ENCODE assay signal across 1 cellular context in the genomic region with DNA sequence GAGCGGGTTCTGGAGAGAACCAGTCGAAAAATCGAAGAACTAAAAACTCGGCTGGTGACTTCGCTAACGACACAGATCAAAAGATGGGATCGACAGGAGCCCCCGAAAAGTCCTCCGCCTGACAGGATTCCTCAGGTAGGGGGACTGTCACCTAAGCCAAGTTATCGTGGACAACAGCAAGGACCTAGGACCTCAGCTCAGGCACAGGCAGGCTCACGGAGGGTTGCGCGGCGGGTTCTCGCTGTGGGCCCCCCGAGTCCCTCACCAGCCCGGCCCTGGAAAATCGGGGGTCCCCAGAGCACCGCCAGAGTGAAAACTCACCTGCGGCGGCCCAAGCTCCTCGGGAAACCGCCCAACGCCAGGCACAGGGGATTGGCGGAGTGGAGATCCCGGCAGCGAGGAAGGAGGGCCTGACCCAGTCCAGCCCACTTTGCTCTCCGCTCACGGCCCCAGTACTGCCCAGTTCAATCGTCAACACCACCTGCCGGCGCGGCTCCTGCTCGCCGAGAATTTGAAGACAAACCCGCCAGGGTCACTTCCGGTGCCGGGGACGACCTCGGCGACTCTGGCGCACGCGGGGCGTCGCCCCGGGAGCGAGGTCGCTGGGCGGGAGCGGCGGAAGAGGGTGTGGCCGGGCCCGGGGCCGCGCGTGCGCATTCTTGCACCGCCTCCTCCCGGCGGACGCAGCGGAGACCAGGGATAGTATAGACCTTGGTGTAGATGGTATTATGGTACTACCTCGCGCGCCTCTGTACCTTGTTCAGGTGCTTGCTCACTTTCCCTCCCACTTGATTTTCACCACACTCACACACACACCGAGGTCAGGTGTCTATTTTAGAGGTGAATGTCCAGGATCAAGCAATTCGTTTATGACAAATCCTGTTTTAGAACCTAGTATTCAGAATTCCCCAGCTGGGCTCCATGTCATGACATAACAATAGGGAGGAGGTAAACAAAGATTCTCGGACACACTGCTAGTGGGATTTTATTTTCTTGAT.
TF ChIP-seq lines count a peak whose summit lies in the region.

A gene (minus strand): TSS at position 567 of the 998 bp plus-strand sequence. CDS start 10,167 bp downstream, outside the sequence.

TF ChIP-seq in K562, 482 proteins besides CTCF, POLR2A, EP300 and RAD21 (continued from another document and continues in another):
- TF ChIP-seq, protein P1, sequence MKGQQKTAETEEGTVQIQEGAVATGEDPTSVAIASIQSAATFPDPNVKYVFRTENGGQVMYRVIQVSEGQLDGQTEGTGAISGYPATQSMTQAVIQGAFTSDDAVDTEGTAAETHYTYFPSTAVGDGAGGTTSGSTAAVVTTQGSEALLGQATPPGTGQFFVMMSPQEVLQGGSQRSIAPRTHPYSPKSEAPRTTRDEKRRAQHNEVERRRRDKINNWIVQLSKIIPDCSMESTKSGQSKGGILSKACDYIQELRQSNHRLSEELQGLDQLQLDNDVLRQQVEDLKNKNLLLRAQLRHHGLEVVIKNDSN (CRISPR knock-in tag; IDR thresholded peaks at IDR 0.05), result peak; percentile 27; the same call in 1 of the 2 replicates
- TF ChIP-seq, protein P2, sequence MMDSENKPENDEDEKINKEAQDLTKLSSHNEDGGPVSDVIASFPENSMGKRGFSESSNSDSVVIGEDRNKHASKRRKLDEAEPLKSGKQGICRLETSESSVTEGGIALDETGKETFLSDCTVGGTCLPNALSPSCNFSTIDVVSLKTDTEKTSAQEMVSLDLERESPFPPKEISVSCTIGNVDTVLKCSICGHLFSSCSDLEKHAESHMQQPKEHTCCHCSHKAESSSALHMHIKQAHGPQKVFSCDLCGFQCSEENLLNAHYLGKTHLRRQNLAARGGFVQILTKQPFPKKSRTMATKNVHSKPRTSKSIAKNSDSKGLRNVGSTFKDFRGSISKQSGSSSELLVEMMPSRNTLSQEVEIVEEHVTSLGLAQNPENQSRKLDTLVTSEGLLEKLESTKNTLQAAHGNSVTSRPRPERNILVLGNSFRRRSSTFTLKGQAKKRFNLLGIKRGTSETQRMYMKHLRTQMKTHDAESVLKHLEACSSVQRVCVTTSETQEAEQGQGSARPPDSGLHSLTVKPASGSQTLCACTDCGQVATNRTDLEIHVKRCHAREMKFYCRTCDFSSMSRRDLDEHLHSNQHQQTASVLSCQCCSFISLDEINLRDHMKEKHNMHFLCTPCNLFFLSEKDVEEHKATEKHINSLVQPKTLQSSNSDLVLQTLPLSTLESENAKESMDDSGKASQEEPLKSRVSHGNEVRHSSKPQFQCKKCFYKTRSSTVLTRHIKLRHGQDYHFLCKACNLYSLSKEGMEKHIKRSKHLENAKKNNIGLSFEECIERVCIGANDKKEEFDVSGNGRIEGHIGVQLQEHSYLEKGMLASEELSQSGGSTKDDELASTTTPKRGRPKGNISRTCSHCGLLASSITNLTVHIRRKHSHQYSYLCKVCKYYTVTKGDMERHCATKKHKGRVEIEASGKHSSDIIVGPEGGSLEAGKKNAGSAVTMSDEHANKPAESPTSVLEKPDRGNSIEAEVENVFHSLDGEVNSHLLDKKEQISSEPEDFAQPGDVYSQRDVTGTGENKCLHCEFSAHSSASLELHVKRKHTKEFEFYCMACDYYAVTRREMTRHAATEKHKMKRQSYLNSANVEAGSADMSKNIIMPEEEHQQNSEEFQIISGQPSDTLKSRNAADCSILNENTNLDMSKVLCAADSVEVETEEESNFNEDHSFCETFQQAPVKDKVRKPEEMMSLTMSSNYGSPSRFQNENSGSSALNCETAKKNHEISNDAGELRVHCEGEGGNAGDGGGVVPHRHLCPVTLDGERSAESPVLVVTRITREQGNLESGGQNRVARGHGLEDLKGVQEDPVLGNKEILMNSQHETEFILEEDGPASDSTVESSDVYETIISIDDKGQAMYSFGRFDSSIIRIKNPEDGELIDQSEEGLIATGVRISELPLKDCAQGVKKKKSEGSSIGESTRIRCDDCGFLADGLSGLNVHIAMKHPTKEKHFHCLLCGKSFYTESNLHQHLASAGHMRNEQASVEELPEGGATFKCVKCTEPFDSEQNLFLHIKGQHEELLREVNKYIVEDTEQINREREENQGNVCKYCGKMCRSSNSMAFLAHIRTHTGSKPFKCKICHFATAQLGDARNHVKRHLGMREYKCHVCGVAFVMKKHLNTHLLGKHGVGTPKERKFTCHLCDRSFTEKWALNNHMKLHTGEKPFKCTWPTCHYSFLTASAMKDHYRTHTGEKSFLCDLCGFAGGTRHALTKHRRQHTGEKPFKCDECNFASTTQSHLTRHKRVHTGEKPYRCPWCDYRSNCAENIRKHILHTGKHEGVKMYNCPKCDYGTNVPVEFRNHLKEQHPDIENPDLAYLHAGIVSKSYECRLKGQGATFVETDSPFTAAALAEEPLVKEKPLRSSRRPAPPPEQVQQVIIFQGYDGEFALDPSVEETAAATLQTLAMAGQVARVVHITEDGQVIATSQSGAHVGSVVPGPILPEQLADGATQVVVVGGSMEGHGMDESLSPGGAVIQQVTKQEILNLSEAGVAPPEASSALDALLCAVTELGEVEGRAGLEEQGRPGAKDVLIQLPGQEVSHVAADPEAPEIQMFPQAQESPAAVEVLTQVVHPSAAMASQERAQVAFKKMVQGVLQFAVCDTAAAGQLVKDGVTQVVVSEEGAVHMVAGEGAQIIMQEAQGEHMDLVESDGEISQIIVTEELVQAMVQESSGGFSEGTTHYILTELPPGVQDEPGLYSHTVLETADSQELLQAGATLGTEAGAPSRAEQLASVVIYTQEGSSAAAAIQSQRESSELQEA (IDR thresholded peaks at IDR 0.05; ENCODE audit: low read depth), result no peak
- TF ChIP-seq PHB (CRISPR knock-in tag; IDR thresholded peaks at IDR 0.05) (0 out of 2 replicates have a peak, but pooled peaks have one; percentile 62), ESRRA (IDR thresholded peaks at IDR 0.05; ENCODE audit: borderline replicate concordance, low read depth) (peak; percentile 86), KDM2B (CRISPR knock-in tag; IDR thresholded peaks at IDR 0.05) (no peak), SMC3 (conservative IDR thresholded peaks at IDR 0.05; ENCODE audit: insufficient read depth, low read depth, low read length) (0 out of 2 replicates have a peak, but pooled peaks have one; percentile 14), BRF1 (IDR thresholded peaks at IDR 0.05; ENCODE audit: borderline replicate concordance, extremely low read depth, insufficient read length) (no peak), ZBED1 (IDR thresholded peaks at IDR 0.05) (no peak; the same call in 1 of the 2 replicates), GTF2A2 (tag; IDR thresholded peaks at IDR 0.05) (no peak), GATAD2B (IDR thresholded peaks at IDR 0.05; ENCODE audit: borderline replicate concordance) (peak; percentile 31; the same call in 1 of the 2 replicates), SMARCA5 (IDR thresholded peaks at IDR 0.05) (no peak), POLR3A (IDR thresholded peaks at IDR 0.05; ENCODE audit: borderline replicate concordance, extremely low read depth, insufficient read depth, insufficient read length) (no peak), ZNF76 (CRISPR knock-in tag; IDR thresholded peaks at IDR 0.05; ENCODE audit: borderline replicate concordance) (no peak), RBM25 (IDR thresholded peaks at IDR 0.05; ENCODE audit: low read depth, low read length, severe bottlenecking) (no peak), BRD9 (IDR thresholded peaks at IDR 0.05; ENCODE audit: low read depth, partially characterized antibody) (peak; percentile 62), PTBP1 (IDR thresholded peaks at IDR 0.05; ENCODE audit: low read depth, low read length) (no peak), ATF7 (IDR thresholded peaks at IDR 0.05) (peak; percentile 84; the same call in 1 of the 2 replicates), FOXM1 (IDR thresholded peaks at IDR 0.05; ENCODE audit: low read depth) (peak; percentile 72; the same call in 1 of the 2 replicates), FOXM1 (CRISPR knock-in tag; IDR thresholded peaks at IDR 0.05; ENCODE audit: low read depth) (peak; percentile 85; the same call in 1 of the 2 replicates), HNRNPL (IDR thresholded peaks at IDR 0.05; ENCODE audit: low read depth, low read length) (no peak), ZNF124 (CRISPR knock-in tag; IDR thresholded peaks at IDR 0.05) (no peak), PYGO2 (tag; IDR thresholded peaks at IDR 0.05) (no peak), HDAC6 (IDR thresholded peaks at IDR 0.05; ENCODE audit: low read depth, low read length) (no peak), EP400 (IDR thresholded peaks at IDR 0.05) (peak; percentile 90), ZNF57 (CRISPR knock-in tag; IDR thresholded peaks at IDR 0.05) (no peak)
- TF ChIP-seq, protein P3, sequence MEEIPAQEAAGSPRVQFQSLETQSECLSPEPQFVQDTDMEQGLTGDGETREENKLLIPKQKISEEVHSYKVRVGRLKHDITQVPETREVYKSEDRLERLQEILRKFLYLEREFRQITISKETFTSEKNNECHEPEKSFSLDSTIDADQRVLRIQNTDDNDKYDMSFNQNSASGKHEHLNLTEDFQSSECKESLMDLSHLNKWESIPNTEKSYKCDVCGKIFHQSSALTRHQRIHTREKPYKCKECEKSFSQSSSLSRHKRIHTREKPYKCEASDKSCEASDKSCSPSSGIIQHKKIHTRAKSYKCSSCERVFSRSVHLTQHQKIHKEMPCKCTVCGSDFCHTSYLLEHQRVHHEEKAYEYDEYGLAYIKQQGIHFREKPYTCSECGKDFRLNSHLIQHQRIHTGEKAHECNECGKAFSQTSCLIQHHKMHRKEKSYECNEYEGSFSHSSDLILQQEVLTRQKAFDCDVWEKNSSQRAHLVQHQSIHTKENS (CRISPR knock-in tag; IDR thresholded peaks at IDR 0.05), result no peak
- TF ChIP-seq, protein P4, sequence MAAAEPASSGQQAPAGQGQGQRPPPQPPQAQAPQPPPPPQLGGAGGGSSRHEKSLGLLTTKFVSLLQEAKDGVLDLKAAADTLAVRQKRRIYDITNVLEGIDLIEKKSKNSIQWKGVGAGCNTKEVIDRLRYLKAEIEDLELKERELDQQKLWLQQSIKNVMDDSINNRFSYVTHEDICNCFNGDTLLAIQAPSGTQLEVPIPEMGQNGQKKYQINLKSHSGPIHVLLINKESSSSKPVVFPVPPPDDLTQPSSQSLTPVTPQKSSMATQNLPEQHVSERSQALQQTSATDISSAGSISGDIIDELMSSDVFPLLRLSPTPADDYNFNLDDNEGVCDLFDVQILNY (CRISPR knock-in tag; IDR thresholded peaks at IDR 0.05), result peak; percentile 68; the same call in 1 of the 2 replicates
- TF ChIP-seq, protein P5, sequence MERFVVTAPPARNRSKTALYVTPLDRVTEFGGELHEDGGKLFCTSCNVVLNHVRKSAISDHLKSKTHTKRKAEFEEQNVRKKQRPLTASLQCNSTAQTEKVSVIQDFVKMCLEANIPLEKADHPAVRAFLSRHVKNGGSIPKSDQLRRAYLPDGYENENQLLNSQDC (CRISPR knock-in tag; IDR thresholded peaks at IDR 0.05), result no peak
- TF ChIP-seq, protein P6, sequence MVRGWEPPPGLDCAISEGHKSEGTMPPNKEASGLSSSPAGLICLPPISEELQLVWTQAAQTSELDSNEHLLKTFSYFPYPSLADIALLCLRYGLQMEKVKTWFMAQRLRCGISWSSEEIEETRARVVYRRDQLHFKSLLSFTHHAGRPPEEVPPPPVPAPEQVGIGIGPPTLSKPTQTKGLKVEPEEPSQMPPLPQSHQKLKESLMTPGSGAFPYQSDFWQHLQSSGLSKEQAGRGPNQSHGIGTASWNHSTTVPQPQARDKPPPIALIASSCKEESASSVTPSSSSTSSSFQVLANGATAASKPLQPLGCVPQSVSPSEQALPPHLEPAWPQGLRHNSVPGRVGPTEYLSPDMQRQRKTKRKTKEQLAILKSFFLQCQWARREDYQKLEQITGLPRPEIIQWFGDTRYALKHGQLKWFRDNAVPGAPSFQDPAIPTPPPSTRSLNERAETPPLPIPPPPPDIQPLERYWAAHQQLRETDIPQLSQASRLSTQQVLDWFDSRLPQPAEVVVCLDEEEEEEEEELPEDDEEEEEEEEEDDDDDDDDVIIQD (CRISPR knock-in tag; IDR thresholded peaks at IDR 0.05), result peak; percentile 77; the same call in 1 of the 2 replicates
- TF ChIP-seq, protein P7, sequence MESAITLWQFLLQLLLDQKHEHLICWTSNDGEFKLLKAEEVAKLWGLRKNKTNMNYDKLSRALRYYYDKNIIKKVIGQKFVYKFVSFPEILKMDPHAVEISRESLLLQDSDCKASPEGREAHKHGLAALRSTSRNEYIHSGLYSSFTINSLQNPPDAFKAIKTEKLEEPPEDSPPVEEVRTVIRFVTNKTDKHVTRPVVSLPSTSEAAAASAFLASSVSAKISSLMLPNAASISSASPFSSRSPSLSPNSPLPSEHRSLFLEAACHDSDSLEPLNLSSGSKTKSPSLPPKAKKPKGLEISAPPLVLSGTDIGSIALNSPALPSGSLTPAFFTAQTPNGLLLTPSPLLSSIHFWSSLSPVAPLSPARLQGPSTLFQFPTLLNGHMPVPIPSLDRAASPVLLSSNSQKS (CRISPR knock-in tag; IDR thresholded peaks at IDR 0.05), result no peak
- TF ChIP-seq, protein P8, sequence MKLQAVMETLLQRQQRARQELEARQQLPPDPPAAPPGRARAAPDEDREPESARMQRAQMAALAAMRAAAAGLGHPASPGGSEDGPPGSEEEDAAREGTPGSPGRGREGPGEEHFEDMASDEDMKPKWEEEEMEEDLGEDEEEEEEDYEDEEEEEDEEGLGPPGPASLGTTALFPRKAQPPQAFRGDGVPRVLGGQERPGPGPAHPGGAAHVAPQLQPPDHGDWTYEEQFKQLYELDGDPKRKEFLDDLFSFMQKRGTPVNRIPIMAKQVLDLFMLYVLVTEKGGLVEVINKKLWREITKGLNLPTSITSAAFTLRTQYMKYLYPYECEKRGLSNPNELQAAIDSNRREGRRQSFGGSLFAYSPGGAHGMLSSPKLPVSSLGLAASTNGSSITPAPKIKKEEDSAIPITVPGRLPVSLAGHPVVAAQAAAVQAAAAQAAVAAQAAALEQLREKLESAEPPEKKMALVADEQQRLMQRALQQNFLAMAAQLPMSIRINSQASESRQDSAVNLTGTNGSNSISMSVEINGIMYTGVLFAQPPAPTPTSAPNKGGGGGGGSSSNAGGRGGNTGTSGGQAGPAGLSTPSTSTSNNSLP (IDR thresholded peaks at IDR 0.05; ENCODE audit: borderline replicate concordance, low read depth, low read length), result no peak
- TF ChIP-seq, protein P9, sequence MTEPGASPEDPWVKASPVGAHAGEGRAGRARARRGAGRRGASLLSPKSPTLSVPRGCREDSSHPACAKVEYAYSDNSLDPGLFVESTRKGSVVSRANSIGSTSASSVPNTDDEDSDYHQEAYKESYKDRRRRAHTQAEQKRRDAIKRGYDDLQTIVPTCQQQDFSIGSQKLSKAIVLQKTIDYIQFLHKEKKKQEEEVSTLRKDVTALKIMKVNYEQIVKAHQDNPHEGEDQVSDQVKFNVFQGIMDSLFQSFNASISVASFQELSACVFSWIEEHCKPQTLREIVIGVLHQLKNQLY (CRISPR knock-in tag; conservative IDR thresholded peaks at IDR 0.05), result 0 out of 4 replicates have a peak, but pooled peaks of 1 of the 2 experiments have one; percentile 26
- TF ChIP-seq, protein P10, sequence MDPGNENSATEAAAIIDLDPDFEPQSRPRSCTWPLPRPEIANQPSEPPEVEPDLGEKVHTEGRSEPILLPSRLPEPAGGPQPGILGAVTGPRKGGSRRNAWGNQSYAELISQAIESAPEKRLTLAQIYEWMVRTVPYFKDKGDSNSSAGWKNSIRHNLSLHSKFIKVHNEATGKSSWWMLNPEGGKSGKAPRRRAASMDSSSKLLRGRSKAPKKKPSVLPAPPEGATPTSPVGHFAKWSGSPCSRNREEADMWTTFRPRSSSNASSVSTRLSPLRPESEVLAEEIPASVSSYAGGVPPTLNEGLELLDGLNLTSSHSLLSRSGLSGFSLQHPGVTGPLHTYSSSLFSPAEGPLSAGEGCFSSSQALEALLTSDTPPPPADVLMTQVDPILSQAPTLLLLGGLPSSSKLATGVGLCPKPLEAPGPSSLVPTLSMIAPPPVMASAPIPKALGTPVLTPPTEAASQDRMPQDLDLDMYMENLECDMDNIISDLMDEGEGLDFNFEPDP (CRISPR knock-in tag; IDR thresholded peaks at IDR 0.05), result 0 out of 2 replicates have a peak, but pooled peaks have one; percentile 53
